Comparison of ENCODE assay signal across 13 cellular contexts in the genomic region with DNA sequence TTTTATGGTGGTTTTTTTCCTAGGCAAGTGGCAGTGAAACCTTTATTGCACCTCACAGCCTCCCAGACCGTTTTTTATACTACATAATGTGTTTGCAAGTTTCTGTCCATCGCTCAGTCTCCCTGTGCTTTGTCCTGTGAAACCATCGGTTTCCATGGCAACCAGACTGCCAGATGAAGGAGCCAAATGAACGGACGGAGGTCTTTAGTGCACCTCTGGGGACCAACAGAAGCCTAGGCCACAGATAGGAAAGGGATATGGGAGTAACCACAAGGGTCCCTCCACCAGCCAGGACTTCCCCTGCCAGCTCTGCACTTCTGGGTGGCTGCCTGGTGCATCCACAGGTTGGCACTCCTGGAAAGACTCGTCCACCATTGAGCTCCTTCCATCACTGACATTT.
"Had no signal": no experiment of that assay in that cellular context is flagged by ENCODE, and none has a peak within 500 bp of the region (broad histone marks: within the 10 kb centered on the region; RNA-seq: fewer than 3 reads in every experiment).

No MANE protein-coding gene starts in this region.

- DNase-seq: activated CD4-positive, alpha-beta T cell treated with anti-CD3 and anti-CD28 coated beads, Interleukin-2, amount 50 U/mL, for 1 hour; activated CD4-positive, CD25-positive, alpha-beta regulatory T cell; activated gamma-delta T cell; activated T-cell treated with anti-CD3 and anti-CD28 coated beads, Interleukin-2, amount 50 U/mL, for 24 hours; amygdala; foreskin melanocyte; heart right ventricle; occipital lobe; right lobe of liver; stimulated activated CD4-positive, alpha-beta T cell treated with anti-CD3 and anti-CD28 coated beads, Interleukin-2, amount 100 ng/mL, for 24 hours; stimulated activated naive B cell treated with anti-CD40 and anti-IgM and Interleukin-4, amounts not matched to agents 10 μg/mL and 1 μg/mL and 100 μg/mL, for 72 hours; trophoblast cell had no signal

- FAIRE-seq: endothelial cell of umbilical vein had no signal

- H3K4me3 ChIP-seq: heart right ventricle, right lobe of liver had no signal

- ATAC-seq: heart right ventricle; right lobe of liver; stimulated activated naive B cell treated with anti-CD40 and anti-IgM and Interleukin-4, amounts not matched to agents 10 μg/mL and 1 μg/mL and 100 μg/mL, for 72 hours had no signal
